27 cellular contexts compared by ENCODE assay signal in the genomic region with DNA sequence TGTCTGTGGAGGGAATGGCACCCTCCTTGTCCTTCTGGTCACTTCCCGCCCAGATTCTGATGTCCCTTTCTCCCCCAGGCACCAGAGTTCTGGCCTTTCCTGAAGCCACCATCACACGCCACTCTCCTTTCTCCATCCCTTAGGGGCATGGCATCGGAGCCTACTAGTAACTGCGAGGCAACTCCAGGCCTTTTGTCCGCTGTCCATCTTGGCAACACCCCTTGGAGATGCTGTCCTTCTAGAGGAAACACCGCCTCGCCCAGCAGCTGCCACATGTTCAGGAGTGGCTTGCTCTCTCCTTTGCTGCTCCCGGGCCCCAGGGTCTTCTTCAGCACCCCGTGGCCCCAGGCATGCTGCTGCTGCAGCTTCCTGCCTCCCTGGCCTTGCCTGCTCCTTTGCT.
"Had no signal": no experiment of that assay in that cellular context is flagged by ENCODE, and none has a peak within 500 bp of the region (broad histone marks: within the 10 kb centered on the region; RNA-seq: fewer than 3 reads in every experiment).

No MANE protein-coding gene starts in this region.

- ATAC-seq: activated T-helper 17 cell treated with anti-CD3 and anti-CD28 coated beads, Interleukin-2, amount 50 U/mL, for 72 hours; Panc1; Right ventricle myocardium inferior; T-cell had no signal

- DNase-seq: activated CD4-positive, alpha-beta memory T cell treated with anti-CD3 and anti-CD28 coated beads, Interleukin-2, amount 10 ng/mL, durations not matched to agents 7 days and 5 days; activated CD4-positive, alpha-beta T cell treated with anti-CD3 and anti-CD28 coated beads, Interleukin-2, amount 50 U/mL, for 1 hour; activated CD4-positive, CD25-positive, alpha-beta regulatory T cell; activated gamma-delta T cell; activated naive CD4-positive, alpha-beta T cell treated with anti-CD3 and anti-CD28 coated beads for 36 hours; activated T-cell treated with anti-CD3 and anti-CD28 coated beads for 4 hours; activated T-cell treated with anti-CD3 and anti-CD28 coated beads, Interleukin-2, amount 50 U/mL, for 48 hours; amygdala; Kasumi-1; KBM-7; NCI-H1105 treated with DMSO at 0.1 percent for 48 hours; NCI-H1436 treated with DMSO at 0.1 percent for 48 hours; NCI-H187 treated with DMSO at 0.1 percent for 48 hours; NCI-H2081 treated with DMSO at 0.1 percent for 48 hours; NCI-H2227 treated with DMSO at 0.1 percent for 48 hours; NCI-H446 treated with DMSO at 0.1 percent for 48 hours; NCI-H524 treated with DMSO at 0.1 percent for 48 hours; NCI-H748 treated with DMSO at 0.1 percent for 48 hours; OCI-M1; RPMI8226; T-cell; T-helper 2 cell; T1000 had no signal

- H3K27ac ChIP-seq: VCaP had no signal
